In genomic region chr1:108645479-108646184, GRCh38 we compare ENCODE assay signal across 8 cellular contexts. TPM values are rescaled to one million over a fixed set of nuclear protein-coding genes. Genes with fewer than 3 reads are reported as not detected.
DNase-seq lines count a peak whose midpoint lies in the region; ATAC-seq and TF ChIP-seq lines count a peak whose summit lies in the region.

No MANE protein-coding gene starts in this region.

- intact Hi-C loops in CD4-positive, alpha-beta memory T cell (cut with micrococcal nuclease), result loop anchor here (1.0 to 10.0 kb wide), 6 partner anchors 47 to 861 kb away; partner anchors contain the start of genes ELAPOR1, PRPF38B, SLC25A24 and STXBP3
- intact Hi-C loops in prostate gland (cut with DNase I), result no loop called here

- peaks cover 0 to 16% (median 7%) of the 10 kb centered on the region in 8 donors for H3K9me3 Mint-ChIP-seq in CD4-positive, alpha-beta memory T cell

- peak overlapping the region; percentile 4 to 39 for H3K4me3 ChIP-seq in CD4-positive, alpha-beta memory T cell (ENCODE audit: low read length in 2 of 2)
- H3K4me3 ChIP-seq in esophagus (ENCODE audit: low read depth in 1 of 2, low read length in 2 of 2), result no peak overlapping the region
- H3K4me3 ChIP-seq in osteoblast (ENCODE audit: insufficient read depth, low read length), result no peak overlapping the region
- H3K4me3 ChIP-seq in prostate gland, result no peak overlapping the region

- peaks cover 0 to 4% of the 10 kb centered on the region in 2 donors for H3K9me3 ChIP-seq in CD4-positive, alpha-beta memory T cell (ENCODE audit: control insufficient read depth in 1 of 2, low read length in 2 of 2)
- H3K9me3 ChIP-seq in T-helper 17 cell (ENCODE audit: control insufficient read depth, low read length, poor library complexity, severe bottlenecking) (peaks cover 7% of the 10 kb centered on the region), esophagus (ENCODE audit: control insufficient read depth in 2 of 2, insufficient read depth in 1 of 2, low read depth in 1 of 2, low read length in 1 of 2) (no peaks in the 10 kb centered on the region), osteoblast (ENCODE audit: low read depth, low read length) (no peaks in the 10 kb centered on the region), prostate gland (no peaks in the 10 kb centered on the region)

- WGBS in esophagus, 2 donors, result 76 to 78% methylated on average over 9 of the region's 9 CpGs
- 81% methylated on average over 9 of the region's 9 CpGs for WGBS in prostate gland

- no peaks in the 10 kb centered on the region for H4K20me1 ChIP-seq in osteoblast (ENCODE audit: insufficient read depth, low read length)

- CTCF ChIA-PET in CD4-positive, alpha-beta memory T cell (lab: Charles Lee; ENCODE audit: partially characterized antibody), result interaction anchor here (0.7 to 5.6 kb wide), 13 partner anchors 9 to 445 kb away, joined by 3 to 153 read pairs (median 5); partner anchors contain the start of genes EEIG2, HENMT1, PRPF38B and SLC25A24

- H3K4me2 ChIP-seq in osteoblast (ENCODE audit: insufficient read depth, low read length), result no peak overlapping the region

- peak in 2 of 5 donors; percentile 3 to 45 for DNase-seq in CD4-positive, alpha-beta memory T cell
- no peak for DNase-seq in T-helper 17 cell
- no peak for DNase-seq in osteoblast (ENCODE audit: insufficient read length, low spot score, missing footprints)
- DNase-seq in GM13976 (ENCODE audit: low spot score), result no peak
- DNase-seq in prostate gland (ENCODE audit: low spot score), result no peak

- H3K4me3 Mint-ChIP-seq in CD4-positive, alpha-beta memory T cell, result peak overlapping the region; percentile 78 to 88 (median 81)
- H3K4me3 Mint-ChIP-seq in T-helper 17 cell, result peak overlapping the region; percentile 85

- no peaks in the 10 kb centered on the region for H3K79me2 ChIP-seq in osteoblast (ENCODE audit: insufficient read depth, low read length)

- H3K27ac ChIP-seq in CD4-positive, alpha-beta memory T cell (ENCODE audit: low read depth, low read length), result peak overlapping the region; percentile 57
- H3K27ac ChIP-seq in esophagus (ENCODE audit: low read depth in 2 of 2, low read length in 1 of 2), result peak overlapping the region; percentile 14 to 24
- H3K27ac ChIP-seq in osteoblast (ENCODE audit: low read depth, low read length), result no peak overlapping the region
- no peak overlapping the region for H3K27ac ChIP-seq in prostate gland

- H3K27me3 ChIP-seq in CD4-positive, alpha-beta memory T cell (ENCODE audit: insufficient read depth, low read length), result no peaks in the 10 kb centered on the region
- H3K27me3 ChIP-seq in esophagus (ENCODE audit: control insufficient read depth in 1 of 2, insufficient read depth in 2 of 2, low read length in 2 of 2) (no peaks in the 10 kb centered on the region), osteoblast (ENCODE audit: insufficient read depth, low read length) (no peaks in the 10 kb centered on the region), prostate gland (replicated peaks; ENCODE audit: insufficient read depth) (no peaks in the 10 kb centered on the region)

- H3K36me3 Mint-ChIP-seq in CD4-positive, alpha-beta memory T cell, result peaks cover 31 to 36% of the 10 kb centered on the region in 2 donors
- peaks cover 14% of the 10 kb centered on the region for H3K36me3 Mint-ChIP-seq in T-helper 17 cell (ENCODE audit: low read depth)

- TF ChIP-seq POLR2A in prostate gland (IDR thresholded peaks at IDR 0.05), result no peak

- POLR2A ChIA-PET in CD4-positive, alpha-beta memory T cell (lab: Charles Lee; ENCODE audit: partially characterized antibody), result interaction anchor here (0.9 to 10.7 kb wide), 22 partner anchors 10 to 567 kb away, joined by 3 to 536 read pairs (median 8); partner anchors contain the start of genes EEIG2, ELAPOR1, HENMT1 and PRPF38B

- H3K27me3 Mint-ChIP-seq in CD4-positive, alpha-beta memory T cell, result no peaks in the 10 kb centered on the region
- H3K27me3 Mint-ChIP-seq in T-helper 17 cell, result no peaks in the 10 kb centered on the region

- TF ChIP-seq CTCF in osteoblast (IDR thresholded peaks at IDR 0.05; ENCODE audit: extremely low read depth, low read depth, low read length) (peak; percentile 9), GM13976 (IDR thresholded peaks at IDR 0.05; ENCODE audit: borderline replicate concordance, control extremely low read depth, extremely low read depth, insufficient read depth, missing control alignments) (no peak), prostate gland (IDR thresholded peaks at IDR 0.05) (no peak)

- ATAC-seq in T-helper 17 cell (no peak), GM18870 (IDR thresholded peaks at IDR 0.05; ENCODE audit: unreplicated experiment) (no peak), GM21515 (IDR thresholded peaks at IDR 0.05; ENCODE audit: unreplicated experiment) (no peak)

- no peak overlapping the region for H2AFZ ChIP-seq in osteoblast (ENCODE audit: low read length)

- no peaks in the 10 kb centered on the region for H3K36me3 ChIP-seq in CD4-positive, alpha-beta memory T cell (ENCODE audit: insufficient read depth, low read length)
- H3K36me3 ChIP-seq in esophagus (ENCODE audit: control insufficient read depth in 2 of 2, insufficient read depth in 2 of 2, low read length in 1 of 2), result no peaks in the 10 kb centered on the region
- no peaks in the 10 kb centered on the region for H3K36me3 ChIP-seq in osteoblast (ENCODE audit: insufficient read depth, low read length)
- H3K36me3 ChIP-seq in prostate gland, result no peaks in the 10 kb centered on the region

- H3K4me1 Mint-ChIP-seq in CD4-positive, alpha-beta memory T cell, result peaks cover 52 to 65% (median 58%) of the 10 kb centered on the region in 4 donors
- H3K4me1 Mint-ChIP-seq in T-helper 17 cell, result peaks cover 44% of the 10 kb centered on the region

- peak overlapping the region; percentile 96 to 99 (median 99) for H3K27ac Mint-ChIP-seq in CD4-positive, alpha-beta memory T cell
- H3K27ac Mint-ChIP-seq in T-helper 17 cell, result peak overlapping the region; percentile 98

- H3K4me1 ChIP-seq in CD4-positive, alpha-beta memory T cell (ENCODE audit: insufficient read depth, low read length), result peaks cover 56% of the 10 kb centered on the region
- H3K4me1 ChIP-seq in esophagus (ENCODE audit: control insufficient read depth in 2 of 2, insufficient read depth in 2 of 2, low read length in 1 of 2) (peaks cover 0 to 2% of the 10 kb centered on the region in 2 donors), osteoblast (ENCODE audit: insufficient read depth, low read length) (peaks cover 7% of the 10 kb centered on the region), prostate gland (replicated peaks) (no peaks in the 10 kb centered on the region)

- in situ Hi-C loops in GM13976 (cut with MboI; ENCODE audit: low sequenced_read_pairs, unreplicated experiment), result loop anchor here (10.0 kb wide), 1 partner anchor 131 kb away; no protein-coding TSS in a partner anchor

RNA-seq across cellular contexts. Expression of gene HENMT1, which starts 15.3 kb away (rescaled TPM):
- total RNA-seq in CD4-positive, alpha-beta memory T cell, result 10 to 100 TPM; 19.1 to 19.3 TPM
- polyA plus RNA-seq in CD4-positive, alpha-beta memory T cell, result 10 to 100 TPM; 33.4 to 33.9 TPM
- total RNA-seq in T-helper 17 cell (10 to 100 TPM in 1 of 2 donors, 1 to 10 TPM in 1; 9.2 to 10.3 TPM), osteoblast (4.7 and 5.3 TPM in 2 replicates), prostate gland (10 to 100 TPM in 1 of 2 donors, 1 to 10 TPM in 1; 2.5 to 22.1 TPM)
- polyA plus RNA-seq in esophagus, result 1 to 10 TPM; 1.7 to 2.6 TPM

RNA-seq across cellular contexts. Expression of gene PRPF38B, which starts 46.5 kb away (rescaled TPM):
- 100 to 1,000 TPM; 124 to 126 TPM for total RNA-seq in CD4-positive, alpha-beta memory T cell
- polyA plus RNA-seq in CD4-positive, alpha-beta memory T cell, result 10 to 100 TPM; 11.9 to 35.8 TPM
- 100 to 1,000 TPM; 124 to 134 TPM for total RNA-seq in T-helper 17 cell
- 10 to 100 TPM; 19.2 to 31.2 TPM for polyA plus RNA-seq in esophagus
- total RNA-seq in osteoblast, result 14.1 and 19.7 TPM in 2 replicates
- 10 to 100 TPM; 18.9 to 24.2 TPM for total RNA-seq in prostate gland

Comparison
In these comparisons a context has a peak if more than half of its experiments do, and no peak if none do; other contexts are left out.
1. H3K27ac ChIP-seq: peak in CD4-positive, alpha-beta memory T cell (single experiment) and esophagus (2 of 2); none in osteoblast (single experiment) and prostate gland (0 of 2).
2. H3K4me3 ChIP-seq: peak in CD4-positive, alpha-beta memory T cell (2 of 2); none in esophagus (0 of 2), osteoblast (single experiment) and prostate gland (0 of 2).